Comparison of ENCODE assay signal across 2 cellular contexts in genomic region chr1:6512245-6512907, GRCh38.
TF ChIP-seq lines count a peak whose summit lies in the region.

No MANE protein-coding gene starts in this region.

TF ChIP-seq in SK-N-SH treated with all-trans-retinoic acid at 6 μM for 48 hours, 23 proteins besides CTCF, POLR2A, EP300 and RAD21:
- TF ChIP-seq CSRNP3 (CRISPR knock-in tag; IDR thresholded peaks at IDR 0.05) (no peak), TCF4 (CRISPR knock-in tag; IDR thresholded peaks at IDR 0.05; ENCODE audit: borderline replicate concordance) (no peak)

TF ChIP-seq in SK-N-SH, 30 proteins besides CTCF, POLR2A, EP300 and RAD21 (continued from another document):
- TF ChIP-seq NFIC (IDR thresholded peaks at IDR 0.05; ENCODE audit: borderline replicate concordance) (no peak), FOXM1 (IDR thresholded peaks at IDR 0.05; ENCODE audit: low read depth) (no peak), YY1 (IDR thresholded peaks at IDR 0.05; ENCODE audit: low read depth) (no peak), RCOR1 (IDR thresholded peaks at IDR 0.05; ENCODE audit: low read length) (no peak), MEF2A (IDR thresholded peaks at IDR 0.05; ENCODE audit: borderline replicate concordance, low read depth) (no peak), FOSL2 (IDR thresholded peaks at IDR 0.05; ENCODE audit: borderline replicate concordance, low read depth) (no peak), CHD2 (IDR thresholded peaks at IDR 0.05; ENCODE audit: low read length, partially characterized antibody) (no peak), REST (IDR thresholded peaks at IDR 0.05; ENCODE audit: low read depth, low read length) (no peak), JUND (IDR thresholded peaks at IDR 0.05) (no peak), FOXJ3 (CRISPR knock-in tag; IDR thresholded peaks at IDR 0.05) (no peak), ZBTB33 (IDR thresholded peaks at IDR 0.05; ENCODE audit: borderline replicate concordance, low read depth) (no peak), TEAD4 (IDR thresholded peaks at IDR 0.05; ENCODE audit: borderline replicate concordance, insufficient read depth) (no peak), RFX5 (IDR thresholded peaks at IDR 0.05; ENCODE audit: low read length) (no peak), USF1 (IDR thresholded peaks at IDR 0.05; ENCODE audit: borderline replicate concordance, low read depth) (no peak), NRF1 (IDR thresholded peaks at IDR 0.05; ENCODE audit: low read depth, low read length) (no peak), POLR2AphosphoS5 (IDR thresholded peaks at IDR 0.05; ENCODE audit: low read depth, low read length) (no peak)
TF ChIP-seq in SK-N-SH: peak in this region for 0.
